In the genomic region with DNA sequence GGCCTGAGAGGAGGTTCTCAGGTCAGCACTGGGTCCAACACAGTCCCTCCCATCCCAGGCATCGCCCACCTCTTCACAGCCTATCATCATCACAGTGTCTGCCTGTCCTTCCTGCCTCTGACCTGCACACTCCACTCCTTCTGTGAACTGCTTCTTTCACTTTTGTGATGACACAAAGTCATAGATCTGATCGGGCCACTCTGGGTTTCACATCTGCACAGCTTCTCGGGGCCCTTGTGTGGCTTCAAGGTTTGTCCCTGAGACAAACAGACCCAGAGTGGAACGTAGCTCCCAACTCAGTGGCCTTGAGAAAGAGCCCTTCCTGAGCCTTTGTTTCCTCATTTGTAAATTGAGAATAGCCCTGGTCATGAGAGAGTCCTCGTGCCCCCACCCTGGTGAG, we compare ENCODE assay signal across 8 cellular contexts.
DNase-seq lines count a peak whose midpoint lies in the region; ATAC-seq lines count a peak whose summit lies in the region.
"Not testable (repeated sequence)": the region's sequence is repeated elsewhere in the genome, so short reads cannot be mapped to it uniquely, and the experiment has no call there.

No MANE protein-coding gene starts in this region.

- intact Hi-C loops in activated naive CD4-positive, alpha-beta T cell treated with anti-CD3 and anti-CD28 coated beads for 36 hours (cut with micrococcal nuclease), result not testable (repeated sequence)

- H3K4me3 Mint-ChIP-seq in activated naive CD4-positive, alpha-beta T cell treated with anti-CD3 and anti-CD28 coated beads for 36 hours, result not testable (repeated sequence)

- ATAC-seq in GM18517 (IDR thresholded peaks at IDR 0.05; ENCODE audit: unreplicated experiment), result peak; percentile 97
- peak; percentile 97 for ATAC-seq in GM19438 (IDR thresholded peaks at IDR 0.05; ENCODE audit: low read depth, unreplicated experiment)
- peak; percentile 93 for ATAC-seq in GM21786 (IDR thresholded peaks at IDR 0.05; ENCODE audit: unreplicated experiment)
- peak; percentile 88 for ATAC-seq in HG03039 (IDR thresholded peaks at IDR 0.05; ENCODE audit: unreplicated experiment)
- ATAC-seq in HG03457 (IDR thresholded peaks at IDR 0.05; ENCODE audit: unreplicated experiment), result peak; percentile 87
- ATAC-seq in activated CD4-positive, CD25-positive, alpha-beta regulatory T cell treated with anti-CD3 and anti-CD28 coated beads, Interleukin-2, amount 50 U/mL, for 24 hours, result peak; percentile 81 to 84

- peak; percentile 20 for DNase-seq in activated naive CD4-positive, alpha-beta T cell treated with anti-CD3 and anti-CD28 coated beads for 36 hours
- peak; percentile 61 for DNase-seq in stimulated activated CD8-positive, alpha-beta memory T cell treated with anti-CD3 and anti-CD28 coated beads, Interleukin-4, amount 100 ng/mL, for 48 hours

- H3K27me3 Mint-ChIP-seq in activated naive CD4-positive, alpha-beta T cell treated with anti-CD3 and anti-CD28 coated beads for 36 hours (ENCODE audit: low read depth), result not testable (repeated sequence)

- H3K9me3 Mint-ChIP-seq in activated naive CD4-positive, alpha-beta T cell treated with anti-CD3 and anti-CD28 coated beads for 36 hours, result not testable (repeated sequence)

- H3K36me3 Mint-ChIP-seq in activated naive CD4-positive, alpha-beta T cell treated with anti-CD3 and anti-CD28 coated beads for 36 hours (ENCODE audit: low read depth), result not testable (repeated sequence)

- H3K4me1 Mint-ChIP-seq in activated naive CD4-positive, alpha-beta T cell treated with anti-CD3 and anti-CD28 coated beads for 36 hours (ENCODE audit: low read depth), result peaks cover 16% of the 10 kb centered on the region

- not testable (repeated sequence) for H3K27ac Mint-ChIP-seq in activated naive CD4-positive, alpha-beta T cell treated with anti-CD3 and anti-CD28 coated beads for 36 hours

- CTCF ChIA-PET in activated naive CD4-positive, alpha-beta T cell treated with anti-CD3 and anti-CD28 coated beads for 36 hours (lab: Charles Lee), result not testable (repeated sequence)

Comparison
In these comparisons a context has a peak if more than half of its experiments do, and no peak if none do; other contexts are left out.
1. Peak in every context shown above with its lines: DNase-seq and ATAC-seq.